18 cellular contexts compared by ENCODE assay signal in genomic region chr5:176152191-176152932, GRCh38.
DNase-seq lines count a peak whose midpoint lies in the region; ATAC-seq and TF ChIP-seq lines count a peak whose summit lies in the region.
"Had no signal": no experiment of that assay in that cellular context is flagged by ENCODE, and none has a peak within 500 bp of the region (broad histone marks: within the 10 kb centered on the region; RNA-seq: fewer than 3 reads in every experiment).

No MANE protein-coding gene starts in this region.

- TF ChIP-seq CTCF in H9 (conservative IDR thresholded peaks at IDR 0.05) (no peak), SK-N-SH (IDR thresholded peaks at IDR 0.05) (no peak), esophagus squamous epithelium (IDR thresholded peaks at IDR 0.05) (no peak)

- no CpG with 5 or more reads among the region's 13 CpGs for WGBS in H9 (ENCODE audit: extremely low coverage, insufficient read length, low lambda C conversion rate)
- 73% methylated on average over 11 of the region's 13 CpGs for WGBS in SK-N-SH (ENCODE audit: low lambda C conversion rate)
- WGBS in esophagus squamous epithelium, 2 donors: 55 to 57% methylated on average over 11 to 13 of the region's 13 CpGs

- H3K4me1 Mint-ChIP-seq in H9: peaks cover 14 to 23% of the 10 kb centered on the region in 2 experiments

- no peak overlapping the region for H2BK120ac ChIP-seq in H9 (ENCODE audit: low read depth, low read length, poor library complexity, severe bottlenecking)

- H4K8ac ChIP-seq in H9 (replicated peaks; ENCODE audit: insufficient read length, low read depth, low read length): no peak overlapping the region

- CTCF ChIA-PET in SK-N-SH (lab: Yijun Ruan, JAX): interaction anchor here (1.1 to 2.6 kb wide), 4 partner anchors 11 to 618 kb away, joined by 3 to 9 read pairs (median 5); no protein-coding TSS in a partner anchor

- DNase-seq in H9: peak; percentile 55
- DNase-seq in SK-N-SH: peak; percentile 37
- DNase-seq in iPS-NIHi7 (ENCODE audit: extremely low spot score): peak; percentile 64
- DNase-seq in sciatic nerve (ENCODE audit: low spot score): no peak
- no peak for DNase-seq in esophagus squamous epithelium (lab: John Stamatoyannopoulos, UW)
- no peak for DNase-seq in mucosa of gallbladder (ENCODE audit: low spot score)
- DNase-seq: activated CD8-positive, alpha-beta T cell treated with anti-CD3 and anti-CD28 coated beads for 36 hours; activated T-cell treated with anti-CD3 and anti-CD28 coated beads, Interleukin-2, amount 50 U/mL, for 48 hours; head of caudate nucleus; Karpas-422; NCI-H526 treated with DMSO at 0.1 percent for 48 hours; Peyer's patch had no signal

- H3K23ac ChIP-seq in H9 (ENCODE audit: insufficient read length, low read depth, low read length): no peak overlapping the region

- no peak overlapping the region for H4K5ac ChIP-seq in H9 (ENCODE audit: insufficient read length, low read depth, low read length)

- no peaks in the 10 kb centered on the region for H3F3A ChIP-seq in SK-N-SH (replicated peaks; ENCODE audit: insufficient read depth)

- H3K56ac ChIP-seq in H9 (ENCODE audit: insufficient read length, low read depth, low read length): no peak overlapping the region

- TF ChIP-seq EP300 in SK-N-SH (IDR thresholded peaks at IDR 0.05; ENCODE audit: borderline replicate concordance in 1 of 2, low read depth in 1 of 2, low read length in 1 of 2): no peak

- H3K79me2 ChIP-seq in H9 (ENCODE audit: insufficient read depth, low read length) (no peaks in the 10 kb centered on the region), SK-N-SH (ENCODE audit: insufficient read depth) (no peaks in the 10 kb centered on the region)

- H2BK5ac ChIP-seq in H9 (ENCODE audit: insufficient read length, low read length): no peak overlapping the region

- H3T11ph ChIP-seq in H9 (ENCODE audit: low read length): no peak overlapping the region

- no peak overlapping the region for H3K4me3 ChIP-seq in SK-N-SH (ENCODE audit: low read depth in 2 of 2, low read length in 1 of 2)
- no peak overlapping the region for H3K4me3 ChIP-seq in esophagus squamous epithelium
- H3K4me3 ChIP-seq: BLaER1, breast epithelium, esophagus muscularis mucosa, Peyer's patch, thoracic aorta had no signal

- H3K36me3 ChIP-seq in SK-N-SH (replicated peaks in 1 of 2; ENCODE audit: control insufficient read depth in 1 of 2, insufficient read depth in 2 of 2, low read length in 1 of 2) (no peaks in the 10 kb centered on the region), esophagus squamous epithelium (no peaks in the 10 kb centered on the region)
- H3K36me3 ChIP-seq: BLaER1, breast epithelium, esophagus muscularis mucosa, Peyer's patch, thoracic aorta had no signal

- H3K79me1 ChIP-seq in H9 (ENCODE audit: insufficient read depth, low read depth, low read length, poor library complexity, severe bottlenecking): no peaks in the 10 kb centered on the region

- H2BK12ac ChIP-seq in H9 (ENCODE audit: insufficient read length, low read depth, low read length): no peak overlapping the region

- no peaks in the 10 kb centered on the region for H3K23me2 ChIP-seq in H9 (ENCODE audit: insufficient read length, low read depth, low read length, poor library complexity, severe bottlenecking)

- H3K36me3 Mint-ChIP-seq in H9 (ENCODE audit: insufficient read depth in 1 of 3, low read depth in 3 of 3): no peaks in the 10 kb centered on the region
- H3K36me3 Mint-ChIP-seq: activated naive CD8-positive, alpha-beta T cell had no signal

- H2AFZ ChIP-seq in H9 (ENCODE audit: low read length) (peak overlapping the region; percentile 18), SK-N-SH (ENCODE audit: low read depth) (no peak overlapping the region)

- H3K4me2 ChIP-seq in H9 (ENCODE audit: insufficient read depth, insufficient read length, low read length) (no peak overlapping the region), SK-N-SH (0 out of 2 replicates have a peak overlapping the region, but pooled peaks have one; percentile 15)
- H3K4me2 ChIP-seq: BLaER1 had no signal

- no peak overlapping the region for H3K27ac ChIP-seq in H9 (ENCODE audit: insufficient read length, low read depth, low read length)
- no peak overlapping the region; a peak in 1 of 4 replicates for H3K27ac ChIP-seq in SK-N-SH (ENCODE audit: low read depth in 2 of 2, low read length in 1 of 2)
- no peak overlapping the region for H3K27ac ChIP-seq in esophagus squamous epithelium
- H3K27ac ChIP-seq: BLaER1, breast epithelium, esophagus muscularis mucosa, Peyer's patch, thoracic aorta had no signal

- H3K9me3 Mint-ChIP-seq in H9: no peaks in the 10 kb centered on the region
- H3K9me3 Mint-ChIP-seq: activated CD8-positive, alpha-beta T cell treated with anti-CD3 and anti-CD28 coated beads for 36 hours had no signal

- H3K9ac ChIP-seq in H9 (ENCODE audit: extremely low read depth, insufficient read length, low read length) (no peak overlapping the region), SK-N-SH (no peak overlapping the region)
- H3K9ac ChIP-seq: BLaER1 had no signal

- H3K27me3 ChIP-seq in H9 (ENCODE audit: insufficient read depth, low read length) (no peaks in the 10 kb centered on the region), SK-N-SH (ENCODE audit: insufficient read depth) (no peaks in the 10 kb centered on the region), esophagus squamous epithelium (peaks cover 0 to 51% (median 0%) of the 10 kb centered on the region in 4 donors)
- H3K27me3 ChIP-seq: BLaER1, Peyer's patch had no signal

- no peak for TF ChIP-seq RAD21 in SK-N-SH (IDR thresholded peaks at IDR 0.05; ENCODE audit: low read length)

- no peak overlapping the region for H3K4ac ChIP-seq in H9 (ENCODE audit: low read depth, low read length)

- H2BK20ac ChIP-seq in H9 (ENCODE audit: low read depth, low read length, poor library complexity, severe bottlenecking): no peak overlapping the region

- no peak for TF ChIP-seq POLR2A in esophagus squamous epithelium (IDR thresholded peaks at IDR 0.05)

- H3K27me3 Mint-ChIP-seq in H9 (ENCODE audit: low read depth): peaks cover 7% of the 10 kb centered on the region

- H2AK5ac ChIP-seq in H9 (ENCODE audit: insufficient read length, low read length): no peak overlapping the region

- no peak overlapping the region for H3K18ac ChIP-seq in H9 (ENCODE audit: insufficient read length, low read depth, low read length)

- H3K9me3 ChIP-seq in H9 (ENCODE audit: control insufficient read depth, low read depth, low read length) (no peaks in the 10 kb centered on the region), SK-N-SH (no peaks in the 10 kb centered on the region), esophagus squamous epithelium (no peaks in the 10 kb centered on the region)
- H3K9me3 ChIP-seq: BLaER1, breast epithelium, esophagus muscularis mucosa, Peyer's patch, thoracic aorta had no signal

- H3K9me2 ChIP-seq in SK-N-SH: no peaks in the 10 kb centered on the region

- intact Hi-C loops in sciatic nerve (cut with DNase I): no loop called here
- intact Hi-C loops in esophagus squamous epithelium (cut with DNase I): no loop called here

- H3K4me1 ChIP-seq in H9 (ENCODE audit: insufficient read depth, low read length): peaks cover 6% of the 10 kb centered on the region; the same call in 1 of the 2 replicates
- peaks cover 4 to 31% of the 10 kb centered on the region in 2 experiments; a peak in 2 of 4 replicates for H3K4me1 ChIP-seq in SK-N-SH (ENCODE audit: control insufficient read depth in 1 of 2, insufficient read depth in 2 of 2, low read depth in 1 of 2, low read length in 1 of 2)
- no peaks in the 10 kb centered on the region for H3K4me1 ChIP-seq in esophagus squamous epithelium
- H3K4me1 ChIP-seq: BLaER1, breast epithelium, esophagus muscularis mucosa, Peyer's patch had no signal

- no peak overlapping the region for H2BK15ac ChIP-seq in H9 (ENCODE audit: low read depth, low read length)

- H3K27ac Mint-ChIP-seq in H9: no peak overlapping the region
- H3K27ac Mint-ChIP-seq: activated CD8-positive, alpha-beta T cell treated with anti-CD3 and anti-CD28 coated beads for 36 hours; activated naive CD8-positive, alpha-beta T cell had no signal

- POLR2A ChIA-PET in SK-N-SH (lab: Yijun Ruan, JAX): no interaction called here

- H3K14ac ChIP-seq in H9 (ENCODE audit: insufficient read depth, low read length): no peak overlapping the region

- no peak overlapping the region for H4K91ac ChIP-seq in H9 (ENCODE audit: insufficient read length, low read depth, low read length)

- ATAC-seq in sciatic nerve (peak; percentile 33), GM21723 (IDR thresholded peaks at IDR 0.05; ENCODE audit: unreplicated experiment) (no peak)
- ATAC-seq: activated CD8-positive, alpha-beta T cell treated with anti-CD3 and anti-CD28 coated beads for 36 hours had no signal

- no peak overlapping the region; a peak in 1 of 5 replicates for H3K4me3 Mint-ChIP-seq in H9
- H3K4me3 Mint-ChIP-seq: activated CD8-positive, alpha-beta T cell treated with anti-CD3 and anti-CD28 coated beads for 36 hours; activated naive CD8-positive, alpha-beta T cell had no signal

- H4K20me1 ChIP-seq in H9 (ENCODE audit: control insufficient read depth, insufficient read depth, insufficient read length): no peaks in the 10 kb centered on the region
- H4K20me1 ChIP-seq in SK-N-SH (ENCODE audit: insufficient read depth): no peaks in the 10 kb centered on the region
- H4K20me1 ChIP-seq: BLaER1 had no signal

TF ChIP-seq in SK-N-SH, 30 proteins besides CTCF, POLR2A, EP300 and RAD21 (continues in another document):
- TF ChIP-seq IRF3 (IDR thresholded peaks at IDR 0.05; ENCODE audit: low read depth, low read length) (no peak), FOXJ3 (CRISPR knock-in tag; IDR thresholded peaks at IDR 0.05) (no peak), ELF1 (IDR thresholded peaks at IDR 0.05) (no peak), RXRA (IDR thresholded peaks at IDR 0.05; ENCODE audit: borderline replicate concordance, low read depth) (no peak), RFX5 (IDR thresholded peaks at IDR 0.05; ENCODE audit: low read length) (no peak), MAX (IDR thresholded peaks at IDR 0.05; ENCODE audit: low read depth) (no peak)

Comparison
In these comparisons a context has a peak if more than half of its experiments do, and no peak if none do; other contexts are left out.
1. DNase-seq: peak in H9 (single experiment), SK-N-SH (single experiment) and iPS-NIHi7 (single experiment); none in sciatic nerve (single experiment), esophagus squamous epithelium (single experiment) and mucosa of gallbladder (single experiment).